In the genomic region with DNA sequence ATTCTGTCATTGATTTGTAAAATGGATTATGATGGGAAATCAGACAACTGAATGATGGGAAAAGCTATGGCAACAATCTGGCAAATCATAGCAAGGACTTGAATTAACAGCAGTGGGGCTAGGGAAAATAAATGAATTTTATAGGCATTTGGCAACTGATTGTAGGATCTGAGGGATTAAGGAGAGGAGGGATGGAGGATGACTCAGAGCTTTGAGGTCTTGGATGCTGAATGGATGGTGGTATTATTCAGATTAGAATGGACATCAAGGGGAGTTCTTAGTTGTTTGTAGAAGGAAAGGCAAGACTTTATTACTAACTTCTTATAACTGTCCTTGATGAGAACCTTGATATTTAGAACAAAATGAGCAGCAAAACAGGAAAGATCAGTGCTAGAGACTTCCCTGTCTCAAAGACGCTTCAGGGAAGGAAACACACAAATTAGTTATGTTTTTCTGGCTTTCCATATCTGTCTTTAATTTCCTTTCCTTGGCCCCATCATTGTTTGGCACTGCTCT, we compare ENCODE assay signal across 27 cellular contexts. TPM values are rescaled to one million over a fixed set of nuclear protein-coding genes. Genes with fewer than 3 reads are reported as not detected.
"Had no signal": no experiment of that assay in that cellular context is flagged by ENCODE, and none has a peak within 500 bp of the region (broad histone marks: within the 10 kb centered on the region; RNA-seq: fewer than 3 reads in every experiment).

No MANE protein-coding gene starts in this region.

- DNase-seq: activated B cell treated with CpG ODN at 0.5 μM for 24 hours; activated CD4-positive, alpha-beta T cell treated with anti-CD3 and anti-CD28 coated beads for 36 hours; activated CD8-positive, alpha-beta memory T cell treated with anti-CD3 and anti-CD28 coated beads, Interleukin-2, amount 10 ng/mL, durations not matched to agents 7 days and 5 days; activated CD8-positive, alpha-beta T cell treated with anti-CD3 and anti-CD28 coated beads, Interleukin-2, amount 10 ng/mL, durations not matched to agents 7 days and 5 days; activated effector memory CD4-positive, alpha-beta T cell treated with Interleukin-2 at 50 U/mL for 16 hours; activated naive CD4-positive, alpha-beta T cell treated with Interleukin-2 at 50 U/mL for 16 hours; activated T-cell treated with anti-CD3 and anti-CD28 coated beads for 4 hours; brain microvascular endothelial cell; cortex of kidney; endodermal cell; left colon; natural killer cell; occipital lobe; psoas muscle; spleen; stimulated activated naive CD4-positive, alpha-beta T cell; T-cell; tibial artery; upper lobe of right lung had no signal

- H3K4me3 ChIP-seq: ascending aorta, esophagus muscularis mucosa, gastroesophageal sphincter, hepatocyte, neural progenitor cell, psoas muscle, spleen, suprapubic skin, tibial artery, upper lobe of right lung had no signal

- H3K27me3 ChIP-seq: ascending aorta, brain microvascular endothelial cell, esophagus muscularis mucosa, gastroesophageal sphincter, hepatocyte, neural progenitor cell, spleen, suprapubic skin, tibial artery, upper lobe of right lung had no signal

- H3K4me2 ChIP-seq: hepatocyte, neural progenitor cell had no signal

- H3K36me3 ChIP-seq: ascending aorta, brain microvascular endothelial cell, esophagus muscularis mucosa, gastroesophageal sphincter, neural progenitor cell, spleen, suprapubic skin, tibial artery, upper lobe of right lung had no signal

- H3K27ac ChIP-seq: ascending aorta, brain microvascular endothelial cell, esophagus muscularis mucosa, gastroesophageal sphincter, hepatocyte, neural progenitor cell, parathyroid adenoma, psoas muscle, spleen, suprapubic skin, tibial artery, upper lobe of right lung had no signal

- H3K9me3 ChIP-seq: ascending aorta, esophagus muscularis mucosa, gastroesophageal sphincter, psoas muscle, spleen, suprapubic skin, tibial artery, upper lobe of right lung had no signal

- H3K79me2 ChIP-seq: hepatocyte, parathyroid adenoma had no signal

- H3K9ac ChIP-seq: neural progenitor cell, parathyroid adenoma had no signal

- H3K4me1 ChIP-seq: ascending aorta, gastroesophageal sphincter, neural progenitor cell, parathyroid adenoma, psoas muscle, spleen, suprapubic skin, tibial artery, upper lobe of right lung had no signal

- H2AFZ ChIP-seq: hepatocyte, neural progenitor cell, parathyroid adenoma had no signal

- ATAC-seq: activated CD4-positive, alpha-beta T cell treated with anti-CD3 and anti-CD28 coated beads for 36 hours; activated CD8-positive, alpha-beta memory T cell treated with anti-CD3 and anti-CD28 coated beads, Interleukin-2, amount 10 ng/mL, durations not matched to agents 7 days and 5 days; activated CD8-positive, alpha-beta T cell treated with anti-CD3 and anti-CD28 coated beads, Interleukin-2, amount 10 ng/mL, durations not matched to agents 7 days and 5 days; gastroesophageal sphincter; left colon; natural killer cell; psoas muscle; T-cell; upper lobe of right lung had no signal

RNA-seq across cellular contexts. Expression of gene HHIP, which starts 51.4 kb away (rescaled TPM):
- total RNA-seq: activated B cell treated with CpG ODN at 0.5 μM for 24 hours; activated CD4-positive, alpha-beta T cell treated with anti-CD3 and anti-CD28 coated beads for 36 hours; activated CD8-positive, alpha-beta memory T cell treated with anti-CD3 and anti-CD28 coated beads, Interleukin-2, amount 10 ng/mL, durations not matched to agents 7 days and 5 days; activated CD8-positive, alpha-beta T cell treated with anti-CD3 and anti-CD28 coated beads, Interleukin-2, amount 10 ng/mL, durations not matched to agents 7 days and 5 days; natural killer cell; spleen; T-helper 2 cell treated with Interferon-gamma antibody and Interleukin-4, amounts not matched to agents 100 ng/mL and 5 ng/mL, for 36 hours had no signal
- polyA plus RNA-seq: spleen had no signal
